Comparison of ENCODE assay signal across 12 cellular contexts in genomic region chr6:28811873-28812272, GRCh38.
DNase-seq lines count a peak whose midpoint lies in the region; ATAC-seq and TF ChIP-seq lines count a peak whose summit lies in the region.
"Had no signal": no experiment of that assay in that cellular context is flagged by ENCODE, and none has a peak within 500 bp of the region (broad histone marks: within the 10 kb centered on the region; RNA-seq: fewer than 3 reads in every experiment).

No MANE protein-coding gene starts in this region.

- H3K9ac ChIP-seq in HUES48 (ENCODE audit: low read depth, low read length) (no peak overlapping the region), iPS-20b (ENCODE audit: low read depth, low read length) (no peak overlapping the region)

- H3K27ac ChIP-seq in HUES48 (ENCODE audit: low read depth, low read length): no peak overlapping the region
- no peak overlapping the region for H3K27ac ChIP-seq in iPS-20b (ENCODE audit: low read length)
- H3K27ac ChIP-seq: vagina had no signal

- H3K27me3 ChIP-seq in HUES48 (ENCODE audit: control insufficient read depth, insufficient read depth, low read length) (peaks cover 96% of the 10 kb centered on the region), iPS-20b (ENCODE audit: insufficient read depth, low read length) (peaks cover 100% of the 10 kb centered on the region)

- DNase-seq in NCI-H524 (lab: John Stamatoyannopoulos, UW) (peak; percentile 24 to 43), NCI-H524 treated with DMSO at 0.1 percent for 48 hours (lab: John Stamatoyannopoulos, UW) (no peak), left colon (no peak), NCI-H2081 treated with DMSO at 0.1 percent for 48 hours (lab: John Stamatoyannopoulos, UW) (no peak)
- DNase-seq: activated CD4-positive, alpha-beta T cell treated with anti-CD3 and anti-CD28 coated beads for 4 hours; aorta; left ventricle myocardium superior had no signal

- H3K36me3 ChIP-seq in HUES48 (ENCODE audit: control insufficient read depth, insufficient read depth, low read length): no peaks in the 10 kb centered on the region
- H3K36me3 ChIP-seq in iPS-20b (ENCODE audit: insufficient read depth, low read depth, low read length): no peaks in the 10 kb centered on the region
- H3K36me3 ChIP-seq: vagina had no signal

- H3K9me3 ChIP-seq in HUES48 (ENCODE audit: control insufficient read depth, insufficient read depth, low read length) (no peaks in the 10 kb centered on the region), iPS-20b (ENCODE audit: insufficient read depth, low read depth, low read length) (no peaks in the 10 kb centered on the region)
- H3K9me3 ChIP-seq: vagina had no signal

- peaks cover 38% of the 10 kb centered on the region for H3K4me1 ChIP-seq in HUES48 (ENCODE audit: control insufficient read depth, insufficient read depth, low read length)
- peaks cover 16% of the 10 kb centered on the region for H3K4me1 ChIP-seq in iPS-20b (ENCODE audit: insufficient read depth, low read length)

- H3K4me3 ChIP-seq in HUES48 (ENCODE audit: low read depth, low read length): peak overlapping the region; percentile 52
- H3K4me3 ChIP-seq in iPS-20b (ENCODE audit: low read length): peak overlapping the region; percentile 27; the same call in 1 of the 2 replicates
- H3K4me3 ChIP-seq: vagina had no signal

- intact Hi-C loops in left colon (cut with DNase I, micrococcal nuclease): no loop called here

- ATAC-seq in SK-N-SH treated with all-trans-retinoic acid at 6 μM for 48 hours (peak; percentile 15; the same call in 2 of the 3 replicates), left colon (no peak), HG03196 (IDR thresholded peaks at IDR 0.05; ENCODE audit: unreplicated experiment) (no peak)
- ATAC-seq: left ventricle myocardium superior had no signal

TF ChIP-seq in SK-N-SH treated with all-trans-retinoic acid at 6 μM for 48 hours, 23 proteins besides CTCF, POLR2A, EP300 and RAD21:
- TF ChIP-seq ZNF565 (CRISPR knock-in tag; conservative IDR thresholded peaks at IDR 0.05; ENCODE audit: low read depth) (no peak), CSRNP3 (CRISPR knock-in tag; IDR thresholded peaks at IDR 0.05) (no peak), TCF4 (CRISPR knock-in tag; IDR thresholded peaks at IDR 0.05; ENCODE audit: borderline replicate concordance) (no peak), PPARA (CRISPR knock-in tag; IDR thresholded peaks at IDR 0.05; ENCODE audit: borderline replicate concordance) (no peak), SNAI2 (CRISPR knock-in tag; IDR thresholded peaks at IDR 0.05) (no peak), CREB5 (CRISPR knock-in tag; IDR thresholded peaks at IDR 0.05; ENCODE audit: low read depth) (no peak), RARB (CRISPR knock-in tag; IDR thresholded peaks at IDR 0.05) (no peak), BACH2 (CRISPR knock-in tag; IDR thresholded peaks at IDR 0.05; ENCODE audit: borderline replicate concordance) (no peak)

Comparison
In these comparisons a context has a peak if more than half of its experiments do, and no peak if none do; other contexts are left out.
1. DNase-seq: peak in NCI-H524 (2 of 2); none in NCI-H524 treated with DMSO at 0.1 percent for 48 hours (single experiment), left colon (0 of 2) and NCI-H2081 treated with DMSO at 0.1 percent for 48 hours (single experiment).